ENCODE assay signal across 8 cellular contexts in the genomic region with DNA sequence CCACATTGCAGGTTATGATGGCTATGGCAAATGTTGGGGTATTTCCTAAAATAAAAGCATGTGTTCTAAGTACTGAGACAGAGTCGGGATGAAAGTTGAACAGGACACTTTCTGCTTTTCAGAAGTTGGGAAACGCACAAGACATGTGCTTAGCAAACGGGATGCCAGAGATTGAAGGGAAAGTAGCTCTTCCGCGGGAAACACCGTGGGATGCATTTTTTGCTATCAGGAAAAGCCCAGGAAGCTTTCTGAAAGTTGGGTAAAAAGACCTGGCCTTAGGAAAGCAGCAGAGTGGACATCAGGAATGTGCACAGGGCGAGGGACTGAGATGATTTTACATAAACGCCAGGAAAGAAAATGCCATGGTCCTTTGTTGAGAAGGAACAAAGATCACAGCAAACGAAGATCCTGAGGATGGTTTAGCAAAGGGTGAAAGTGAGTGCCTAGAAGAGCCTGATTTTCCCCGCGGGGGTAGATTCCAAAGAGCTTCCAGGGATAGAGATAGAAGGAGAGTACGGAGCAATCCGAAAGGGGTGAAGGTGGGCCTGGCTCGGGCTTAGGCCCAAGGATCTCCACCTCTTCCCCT. TPM values are rescaled to one million over a fixed set of nuclear protein-coding genes. Genes with fewer than 3 reads are reported as not detected.
DNase-seq lines count a peak whose midpoint lies in the region; ATAC-seq, FAIRE-seq and TF ChIP-seq lines count a peak whose summit lies in the region.

No MANE protein-coding gene starts in this region.

- no peaks in the 10 kb centered on the region for H3K9me3 Mint-ChIP-seq in osteocyte (ENCODE audit: unreplicated experiment)

- H3K36me3 ChIP-seq in DND-41 (ENCODE audit: insufficient read depth, low read length) = peaks cover 55% of the 10 kb centered on the region
- peaks cover 47% of the 10 kb centered on the region for H3K36me3 ChIP-seq in NT2/D1 (ENCODE audit: insufficient read depth, insufficient read length, low read length)

- H3K27me3 ChIP-seq in DND-41 (ENCODE audit: insufficient read depth, low read length, poor library complexity) (no peaks in the 10 kb centered on the region), NT2/D1 (ENCODE audit: insufficient read depth, insufficient read length) (no peaks in the 10 kb centered on the region)

- H3K9ac ChIP-seq in DND-41 (ENCODE audit: low read depth, low read length) (peak overlapping the region; percentile 97), NT2/D1 (ENCODE audit: insufficient read length, low read depth) (peak overlapping the region; percentile 95)

- TF ChIP-seq CTCF in DND-41 (IDR thresholded peaks at IDR 0.05; ENCODE audit: borderline replicate concordance, extremely low read depth, low read length, poor library complexity, severe bottlenecking) (no peak), epithelial cell of esophagus (IDR thresholded peaks at IDR 0.05; ENCODE audit: insufficient read depth, low read depth, low read length, missing control alignments) (no peak), osteocyte (IDR thresholded peaks at IDR 0.05) (no peak)

- H3K4me2 ChIP-seq in DND-41 (ENCODE audit: insufficient read depth, low read length) = peak overlapping the region; percentile 78

- peaks cover 10% of the 10 kb centered on the region for H3K36me3 Mint-ChIP-seq in osteocyte (ENCODE audit: unreplicated experiment)

- H3K79me2 ChIP-seq in DND-41 (ENCODE audit: insufficient read depth, low read length) = peaks cover 65% of the 10 kb centered on the region

- H3K4me3 Mint-ChIP-seq in osteocyte (ENCODE audit: unreplicated experiment) = peak overlapping the region; percentile 78

- no peak for FAIRE-seq in GM12891 (lab: Jason Lieb, UNC)

- H3K27ac ChIP-seq in DND-41 (ENCODE audit: low read length) = peak overlapping the region; percentile 83

- no peaks in the 10 kb centered on the region for H3K27me3 Mint-ChIP-seq in osteocyte (ENCODE audit: unreplicated experiment)

- H3K9me3 ChIP-seq in DND-41 (ENCODE audit: insufficient read depth, low read length, severe bottlenecking) (no peaks in the 10 kb centered on the region), NT2/D1 (ENCODE audit: insufficient read depth, low read length) (no peaks in the 10 kb centered on the region)

- H4K20me1 ChIP-seq in DND-41 (ENCODE audit: insufficient read depth, low read length) = peaks cover 43% of the 10 kb centered on the region

- H3K4me3 ChIP-seq in DND-41 (ENCODE audit: low read depth in 1 of 2, low read length in 2 of 2) (peak overlapping the region; percentile 62 to 69), NT2/D1 (ENCODE audit: insufficient read length, low read depth) (peak overlapping the region; percentile 88), epithelial cell of esophagus (ENCODE audit: low read length) (peak overlapping the region; percentile 78)

- peaks cover 16% of the 10 kb centered on the region for H3K4me1 Mint-ChIP-seq in osteocyte (ENCODE audit: unreplicated experiment)

- no peak for TF ChIP-seq POLR2A in GM12891 (IDR thresholded peaks at IDR 0.05; ENCODE audit: low read depth, low read length)

- peak overlapping the region; percentile 69; the same call in 1 of the 2 replicates for H2AFZ ChIP-seq in DND-41 (ENCODE audit: low read depth, low read length)

- ATAC-seq in DND-41 (ENCODE audit: insufficient read depth, low read depth) = no peak
- no peak for ATAC-seq in HG02885 (IDR thresholded peaks at IDR 0.05; ENCODE audit: poor library complexity, unreplicated experiment)

- peaks cover 56% of the 10 kb centered on the region for H3K4me1 ChIP-seq in DND-41 (ENCODE audit: insufficient read depth, low read length)
- H3K4me1 ChIP-seq in NT2/D1 (ENCODE audit: insufficient read depth, insufficient read length) = peaks cover 11% of the 10 kb centered on the region

- H3K27ac Mint-ChIP-seq in osteocyte (ENCODE audit: unreplicated experiment) = peak overlapping the region; percentile 83

- DNase-seq in DND-41 = no peak
- no peak for DNase-seq in NT2/D1 (ENCODE audit: low read depth, low spot score)
- DNase-seq in epithelial cell of esophagus (ENCODE audit: low read depth) = peak; percentile 11
- no peak for DNase-seq in osteocyte (ENCODE audit: extremely low spot score, unreplicated experiment)
- no peak for DNase-seq in H4 (ENCODE audit: low spot score)
- DNase-seq in GM12891 (ENCODE audit: insufficient read length, low spot score) = no peak
- no peak for DNase-seq in anterior cingulate cortex (lab: John Stamatoyannopoulos, UW)

TF ChIP-seq in GM12891, 5 proteins besides CTCF, POLR2A, EP300 and RAD21:
- TF ChIP-seq PAX5 (IDR thresholded peaks at IDR 0.05; ENCODE audit: insufficient read depth, low read length, severe bottlenecking) = no peak
- no peak for TF ChIP-seq POU2F2 (IDR thresholded peaks at IDR 0.05; ENCODE audit: low read depth, low read length)
- TF ChIP-seq POLR2AphosphoS5 (IDR thresholded peaks at IDR 0.05; ENCODE audit: low read depth, low read length) = no peak
- no peak for TF ChIP-seq SPI1 (IDR thresholded peaks at IDR 0.05; ENCODE audit: low read depth, low read length)

RNA-seq across cellular contexts. Expression of gene CDC25A, which starts 1.1 kb away (rescaled TPM):
- total RNA-seq in osteocyte = 3.5 and 3.8 TPM in 2 replicates
- 10.0 and 12.2 TPM in 2 replicates for total RNA-seq in H4 (2014; rRNA removed; shearing (Covaris generic))
- polyA plus RNA-seq in GM12891 (2012; ENCODE audit: low read depth, missing spikeins) = 9.7 TPM

RNA-seq across cellular contexts. Expression of gene CAMP, which starts 36.2 kb away (rescaled TPM):
- not detected in 2 replicates for total RNA-seq in osteocyte
- total RNA-seq in H4 (2014; rRNA removed; shearing (Covaris generic)) = 0.15 TPM in 1 of 2 replicates, not detected in the other
- polyA plus RNA-seq in GM12891 (2012; ENCODE audit: low read depth, missing spikeins) = 4.6 TPM

RNA-seq across cellular contexts. Expression of gene ZNF589, which starts 53.8 kb away (rescaled TPM):
- total RNA-seq in osteocyte = 11.0 and 11.3 TPM in 2 replicates
- 1.3 and 1.5 TPM in 2 replicates for total RNA-seq in H4 (2014; rRNA removed; shearing (Covaris generic))
- polyA plus RNA-seq in GM12891 (2012; ENCODE audit: low read depth, missing spikeins) = 19.0 TPM
